1 cellular context compared by ENCODE assay signal in the genomic region with DNA sequence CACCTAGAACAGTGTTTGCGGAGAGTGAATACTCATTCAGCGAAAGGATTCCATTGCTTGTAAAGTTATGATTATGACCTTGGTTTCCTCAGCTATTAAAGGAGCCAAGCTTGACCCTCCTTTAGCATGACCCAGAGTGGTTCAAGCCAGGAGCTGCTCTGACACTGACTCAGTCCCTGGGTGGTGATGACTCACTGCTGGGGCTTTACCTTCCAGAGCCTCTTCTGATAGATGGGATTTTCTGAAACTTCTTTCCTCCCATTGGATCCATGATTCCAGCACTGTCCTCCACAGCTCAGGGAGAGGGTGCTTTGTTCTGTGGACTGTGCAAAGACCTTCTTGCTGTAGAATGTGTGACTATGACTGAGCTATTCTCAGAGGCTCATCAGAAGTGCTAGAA.
TF ChIP-seq lines count a peak whose summit lies in the region.

No MANE protein-coding gene starts in this region.

TF ChIP-seq in GM12878, 131 proteins besides CTCF, POLR2A, EP300 and RAD21 (continued from another document):
- TF ChIP-seq, protein P1, sequence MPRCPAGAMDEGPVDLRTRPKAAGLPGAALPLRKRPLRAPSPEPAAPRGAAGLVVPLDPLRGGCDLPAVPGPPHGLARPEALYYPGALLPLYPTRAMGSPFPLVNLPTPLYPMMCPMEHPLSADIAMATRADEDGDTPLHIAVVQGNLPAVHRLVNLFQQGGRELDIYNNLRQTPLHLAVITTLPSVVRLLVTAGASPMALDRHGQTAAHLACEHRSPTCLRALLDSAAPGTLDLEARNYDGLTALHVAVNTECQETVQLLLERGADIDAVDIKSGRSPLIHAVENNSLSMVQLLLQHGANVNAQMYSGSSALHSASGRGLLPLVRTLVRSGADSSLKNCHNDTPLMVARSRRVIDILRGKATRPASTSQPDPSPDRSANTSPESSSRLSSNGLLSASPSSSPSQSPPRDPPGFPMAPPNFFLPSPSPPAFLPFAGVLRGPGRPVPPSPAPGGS (IDR thresholded peaks at IDR 0.05; ENCODE audit: borderline replicate concordance, insufficient read depth, low read depth, low read length, poor library complexity, severe bottlenecking), result no peak
- TF ChIP-seq MEF2A (IDR thresholded peaks at IDR 0.05; ENCODE audit: insufficient read depth, low read depth, low read length), result no peak
TF ChIP-seq in GM12878: peak in this region for 6.
